In genomic region chr10:104127411-104127810, GRCh38 we compare ENCODE assay signal across 9 cellular contexts. TPM values are rescaled to one million over a fixed set of nuclear protein-coding genes. Genes with fewer than 3 reads are reported as not detected.
A peak's percentile ranks its signal among the peaks of the same experiment; 100 is the strongest.
DNase-seq lines count a peak whose midpoint lies in the region; ATAC-seq and TF ChIP-seq lines count a peak whose summit lies in the region.
"Had no signal": no experiment of that assay in that cellular context is flagged by ENCODE, and none has a peak within 500 bp of the region (broad histone marks: within the 10 kb centered on the region; RNA-seq: fewer than 3 reads in every experiment).

No MANE protein-coding gene starts in this region.

- in situ Hi-C loops in gastrocnemius medialis (cut with MboI; ENCODE audit: low sequenced_read_pairs in 4 of 4): loop anchor here in 2 of 4 donors (10.0 kb wide), 3 partner anchors 163 to 243 kb away; partner anchors contain the start of gene SLK (in 1 of the 2)

- peak; percentile 32 for ATAC-seq in activated CD8-positive, alpha-beta T cell treated with anti-CD3 and anti-CD28 coated beads, Interleukin-2, amount 10 ng/mL, durations not matched to agents 7 days and 5 days
- ATAC-seq in naive thymus-derived CD4-positive, alpha-beta T cell: peak; percentile 45
- ATAC-seq in gastrocnemius medialis: no peak

- CTCF ChIA-PET in activated CD8-positive, alpha-beta T cell treated with anti-CD3 and anti-CD28 coated beads, Interleukin-2, amount 10 ng/mL, durations not matched to agents 7 days and 5 days (lab: Charles Lee): interaction anchor here (1.2 to 1.7 kb wide), 3 partner anchors 19 to 239 kb away, joined by 4 to 8 read pairs (median 5); no protein-coding TSS in a partner anchor
- CTCF ChIA-PET in naive thymus-derived CD4-positive, alpha-beta T cell (lab: Charles Lee): interaction anchor here (1.3 kb wide), 1 partner anchor 13 kb away, joined by 3 read pairs; no protein-coding TSS in a partner anchor

- intact Hi-C loops in naive thymus-derived CD4-positive, alpha-beta T cell (cut with micrococcal nuclease): loop anchor here in 1 of 2 donors (10.0 kb wide), 1 partner anchor 1733 kb away; the partner anchor contains the start of gene NFKB2
- intact Hi-C loops in gastrocnemius medialis (cut with DNase I; ENCODE audit: low total_unique reads): no loop called here

- DNase-seq in DMS53 (lab: John Stamatoyannopoulos, UW) (peak; percentile 66), DMS53 treated with DMSO at 0.1 percent for 48 hours (lab: John Stamatoyannopoulos, UW; ENCODE audit: unreplicated experiment) (no peak), HUDEP-2 (lab: John Stamatoyannopoulos, UW; ENCODE audit: unreplicated experiment in 76 of 76) (peak in 62 of 76 experiments; percentile 2 to 63 (median 36)), gastrocnemius medialis (no peak), NCI-H1417 treated with DMSO at 0.1 percent for 48 hours (lab: John Stamatoyannopoulos, UW) (no peak)
- DNase-seq in activated CD8-positive, alpha-beta T cell treated with anti-CD3 and anti-CD28 coated beads, Interleukin-2, amount 10 ng/mL, durations not matched to agents 7 days and 5 days: no peak
- DNase-seq in naive thymus-derived CD4-positive, alpha-beta T cell: no peak
- no peak for DNase-seq in activated effector memory CD4-positive, alpha-beta T cell treated with Interleukin-2 at 50 U/mL for 16 hours
- DNase-seq: cortex of kidney had no signal

- H3K27ac ChIP-seq in naive thymus-derived CD4-positive, alpha-beta T cell (ENCODE audit: low read depth, low read length): no peak overlapping the region
- H3K27ac ChIP-seq in gastrocnemius medialis: no peak overlapping the region

- TF ChIP-seq CTCF in gastrocnemius medialis (IDR thresholded peaks at IDR 0.05 in 4 of 5, conservative IDR thresholded peaks at IDR 0.05 in 1 of 5): no peak

- H3K27me3 ChIP-seq in naive thymus-derived CD4-positive, alpha-beta T cell (ENCODE audit: control insufficient read depth in 2 of 2, insufficient read depth in 2 of 2, low read length in 2 of 2): no peaks in the 10 kb centered on the region
- H3K27me3 ChIP-seq in gastrocnemius medialis: no peaks in the 10 kb centered on the region

- no peaks in the 10 kb centered on the region for H3K9me3 ChIP-seq in naive thymus-derived CD4-positive, alpha-beta T cell (ENCODE audit: control insufficient read depth in 2 of 3, low read length in 3 of 3)
- no peaks in the 10 kb centered on the region for H3K9me3 ChIP-seq in gastrocnemius medialis

- POLR2A ChIA-PET in activated CD8-positive, alpha-beta T cell treated with anti-CD3 and anti-CD28 coated beads, Interleukin-2, amount 10 ng/mL, durations not matched to agents 7 days and 5 days (lab: Charles Lee): no interaction called here
- POLR2A ChIA-PET in naive thymus-derived CD4-positive, alpha-beta T cell (lab: Charles Lee): no interaction called here

- H3K4me3 Mint-ChIP-seq in activated CD8-positive, alpha-beta T cell treated with anti-CD3 and anti-CD28 coated beads, Interleukin-2, amount 10 ng/mL, durations not matched to agents 7 days and 5 days: no peak overlapping the region
- H3K4me3 Mint-ChIP-seq in naive thymus-derived CD4-positive, alpha-beta T cell: no peak overlapping the region

- H3K9me3 Mint-ChIP-seq in activated CD8-positive, alpha-beta T cell treated with anti-CD3 and anti-CD28 coated beads, Interleukin-2, amount 10 ng/mL, durations not matched to agents 7 days and 5 days (ENCODE audit: insufficient read depth): no peaks in the 10 kb centered on the region
- no peaks in the 10 kb centered on the region for H3K9me3 Mint-ChIP-seq in naive thymus-derived CD4-positive, alpha-beta T cell

- no peak overlapping the region for H3K4me3 ChIP-seq in naive thymus-derived CD4-positive, alpha-beta T cell (ENCODE audit: low read length)
- no peak overlapping the region for H3K4me3 ChIP-seq in gastrocnemius medialis

- peaks cover 16% of the 10 kb centered on the region for H3K36me3 Mint-ChIP-seq in activated CD8-positive, alpha-beta T cell treated with anti-CD3 and anti-CD28 coated beads, Interleukin-2, amount 10 ng/mL, durations not matched to agents 7 days and 5 days (ENCODE audit: low read depth)
- peaks cover 4 to 9% (median 7%) of the 10 kb centered on the region in 5 donors for H3K36me3 Mint-ChIP-seq in naive thymus-derived CD4-positive, alpha-beta T cell

- H3K4me1 ChIP-seq in naive thymus-derived CD4-positive, alpha-beta T cell (ENCODE audit: control insufficient read depth in 2 of 2, insufficient read depth in 2 of 2, low read length in 2 of 2): peaks cover 8 to 9% of the 10 kb centered on the region in 2 donors
- H3K4me1 ChIP-seq in gastrocnemius medialis: peaks cover 0 to 5% of the 10 kb centered on the region in 2 donors

- H3K27me3 Mint-ChIP-seq in activated CD8-positive, alpha-beta T cell treated with anti-CD3 and anti-CD28 coated beads, Interleukin-2, amount 10 ng/mL, durations not matched to agents 7 days and 5 days (ENCODE audit: low read depth): peaks cover 5% of the 10 kb centered on the region
- H3K27me3 Mint-ChIP-seq in naive thymus-derived CD4-positive, alpha-beta T cell: peaks cover 0 to 6% (median under 1%) of the 10 kb centered on the region in 5 donors

- peaks cover 14% of the 10 kb centered on the region for H3K4me1 Mint-ChIP-seq in activated CD8-positive, alpha-beta T cell treated with anti-CD3 and anti-CD28 coated beads, Interleukin-2, amount 10 ng/mL, durations not matched to agents 7 days and 5 days (ENCODE audit: low read depth)
- H3K4me1 Mint-ChIP-seq in naive thymus-derived CD4-positive, alpha-beta T cell: peaks cover 8 to 29% (median 19%) of the 10 kb centered on the region in 7 donors

- H3K36me3 ChIP-seq in naive thymus-derived CD4-positive, alpha-beta T cell (ENCODE audit: control insufficient read depth in 2 of 3, insufficient read depth in 3 of 3, low read length in 3 of 3): no peaks in the 10 kb centered on the region
- no peaks in the 10 kb centered on the region for H3K36me3 ChIP-seq in gastrocnemius medialis

- H3K27ac Mint-ChIP-seq in activated CD8-positive, alpha-beta T cell treated with anti-CD3 and anti-CD28 coated beads, Interleukin-2, amount 10 ng/mL, durations not matched to agents 7 days and 5 days: no peak overlapping the region
- H3K27ac Mint-ChIP-seq in naive thymus-derived CD4-positive, alpha-beta T cell: peak overlapping the region in 1 of 9 donors; percentile 5

- TF ChIP-seq POLR2A in gastrocnemius medialis (IDR thresholded peaks at IDR 0.05): no peak

RNA-seq across cellular contexts. Expression of gene SFR1, which starts 5.4 kb away (rescaled TPM):
- 10 to 100 TPM; 13.0 to 14.9 TPM for total RNA-seq in activated CD8-positive, alpha-beta T cell treated with anti-CD3 and anti-CD28 coated beads, Interleukin-2, amount 10 ng/mL, durations not matched to agents 7 days and 5 days
- 10 to 100 TPM; 12.0 to 15.3 (median 14.2) TPM for total RNA-seq in naive thymus-derived CD4-positive, alpha-beta T cell
- polyA plus RNA-seq in naive thymus-derived CD4-positive, alpha-beta T cell: 10 to 100 TPM; 10.1 to 19.8 TPM
- 1 to 10 TPM; 2.4 to 7.7 (median 4.7) TPM for total RNA-seq in gastrocnemius medialis

RNA-seq across cellular contexts. Expression of gene COL17A1, which starts 41.7 kb away (rescaled TPM):
- not detected for total RNA-seq in activated CD8-positive, alpha-beta T cell treated with anti-CD3 and anti-CD28 coated beads, Interleukin-2, amount 10 ng/mL, durations not matched to agents 7 days and 5 days
- not detected for total RNA-seq in naive thymus-derived CD4-positive, alpha-beta T cell
- not detected for polyA plus RNA-seq in naive thymus-derived CD4-positive, alpha-beta T cell
- total RNA-seq in gastrocnemius medialis: under 1 TPM in 1 of 4 donors, not detected in 3; 0.63 TPM

Comparison
In these comparisons a context has a peak if more than half of its experiments do, and no peak if none do; other contexts are left out.
1. DNase-seq: peak in DMS53 (single experiment) and HUDEP-2 (62 of 76); none in DMS53 treated with DMSO at 0.1 percent for 48 hours (single experiment), activated CD8-positive, alpha-beta T cell treated with anti-CD3 and anti-CD28 coated beads, Interleukin-2, amount 10 ng/mL, durations not matched to agents 7 days and 5 days (single experiment), naive thymus-derived CD4-positive, alpha-beta T cell (0 of 9), gastrocnemius medialis (0 of 2), activated effector memory CD4-positive, alpha-beta T cell treated with Interleukin-2 at 50 U/mL for 16 hours (single experiment) and NCI-H1417 treated with DMSO at 0.1 percent for 48 hours (single experiment).
2. ATAC-seq: peak in activated CD8-positive, alpha-beta T cell treated with anti-CD3 and anti-CD28 coated beads, Interleukin-2, amount 10 ng/mL, durations not matched to agents 7 days and 5 days (single experiment) and naive thymus-derived CD4-positive, alpha-beta T cell (single experiment); none in gastrocnemius medialis (0 of 2).